Comparison of ENCODE assay signal across 8 cellular contexts in genomic region chr6:28922004-28922840, GRCh38. TPM values are rescaled to one million over a fixed set of nuclear protein-coding genes. Genes with fewer than 3 reads are reported as not detected.
A peak's percentile ranks its signal among the peaks of the same experiment; 100 is the strongest.
DNase-seq lines count a peak whose midpoint lies in the region; ATAC-seq and TF ChIP-seq lines count a peak whose summit lies in the region.

No MANE protein-coding gene starts in this region.

- H3K9ac ChIP-seq in liver (ENCODE audit: low read depth in 1 of 2, low read length in 2 of 2) = peak overlapping the region; percentile 79 to 97
- H3K9ac ChIP-seq in stomach smooth muscle (ENCODE audit: low read length in 2 of 2) = peak overlapping the region; percentile 86

- DNase-seq in Daoy (ENCODE audit: low read depth) (peak; percentile 48), NB4 (ENCODE audit: low read depth) (peak; percentile 65), astrocyte of the spinal cord (ENCODE audit: low read depth, low spot score) (peak; percentile 22), NCI-H526 (lab: John Stamatoyannopoulos, UW) (no peak), NCI-H146 (lab: John Stamatoyannopoulos, UW) (no peak)

- H3K27ac ChIP-seq in liver (ENCODE audit: low read depth in 1 of 2, low read length in 2 of 2) (peak overlapping the region; percentile 96 to 98), stomach smooth muscle (ENCODE audit: low read length) (peak overlapping the region; percentile 82)

- H3K4me1 ChIP-seq in liver (ENCODE audit: control insufficient read depth in 4 of 4, insufficient read depth in 4 of 4, low read length in 3 of 4) = peaks cover 5 to 30% (median 12%) of the 10 kb centered on the region in 4 donors
- peaks cover 13% of the 10 kb centered on the region for H3K4me1 ChIP-seq in stomach smooth muscle (ENCODE audit: control insufficient read depth, insufficient read depth, low read length)

- H3K27me3 ChIP-seq in liver (ENCODE audit: control insufficient read depth in 4 of 4, insufficient read depth in 4 of 4, low read length in 3 of 4) (no peaks in the 10 kb centered on the region), stomach smooth muscle (ENCODE audit: control insufficient read depth in 1 of 2, insufficient read depth in 2 of 2, low read length in 2 of 2) (no peaks in the 10 kb centered on the region)

- peak in 1 of 2 donors; percentile 8 for TF ChIP-seq RAD21 in liver (IDR thresholded peaks at IDR 0.05)

- H3K36me3 ChIP-seq in liver (ENCODE audit: control insufficient read depth in 4 of 4, insufficient read depth in 3 of 4, low read depth in 1 of 4, low read length in 3 of 4) = peaks cover 4 to 32% (median 19%) of the 10 kb centered on the region in 4 donors
- peaks cover 17 to 26% of the 10 kb centered on the region in 2 donors for H3K36me3 ChIP-seq in stomach smooth muscle (ENCODE audit: control insufficient read depth in 2 of 2, insufficient read depth in 2 of 2, low read length in 2 of 2)

- H3K9me3 ChIP-seq in liver (ENCODE audit: control insufficient read depth in 4 of 4, low read length in 3 of 4) (no peaks in the 10 kb centered on the region), stomach smooth muscle (ENCODE audit: control insufficient read depth in 2 of 2, low read length in 2 of 2) (no peaks in the 10 kb centered on the region)

- TF ChIP-seq CTCF in NB4 (IDR thresholded peaks at IDR 0.05; ENCODE audit: low read depth, low read length) (no peak), astrocyte of the spinal cord (IDR thresholded peaks at IDR 0.05; ENCODE audit: low read depth, low read length) (no peak), liver (IDR thresholded peaks at IDR 0.05; ENCODE audit: low read depth, low read length, missing input control) (no peak)

- in situ Hi-C loops in astrocyte of the spinal cord (cut with HindIII; ENCODE audit: low sequenced_read_pairs) = no loop called here

- H3K4me3 ChIP-seq in NB4 (ENCODE audit: low read depth, low read length) (peak overlapping the region; percentile 91), astrocyte of the spinal cord (ENCODE audit: low read depth, low read length) (peak overlapping the region; percentile 89), liver (ENCODE audit: low read depth in 1 of 3, low read length in 3 of 3) (peak overlapping the region; percentile 71 to 93 (median 93)), stomach smooth muscle (ENCODE audit: low read length in 2 of 2) (peak overlapping the region; percentile 93 to 97)

- no peak for TF ChIP-seq POLR2A in NB4 (IDR thresholded peaks at IDR 0.05; ENCODE audit: extremely low read depth, insufficient read length)

- ATAC-seq in HG03045 (IDR thresholded peaks at IDR 0.05; ENCODE audit: unreplicated experiment) = no peak

- 36% methylated on average over 10 of the region's 10 CpGs for WGBS in liver

TF ChIP-seq in liver, 16 proteins besides CTCF, POLR2A, EP300 and RAD21:
- peak; percentile 58 for TF ChIP-seq ZBTB33 (IDR thresholded peaks at IDR 0.05)
- TF ChIP-seq NR2F2 (IDR thresholded peaks at IDR 0.05) = no peak
- TF ChIP-seq GABPA (IDR thresholded peaks at IDR 0.05 in 1 of 2, conservative IDR thresholded peaks at IDR 0.05 in 1 of 2) = no peak
- no peak for TF ChIP-seq HNF4A (conservative IDR thresholded peaks at IDR 0.05)
- peak; percentile 42 to 57 for TF ChIP-seq RXRA (IDR thresholded peaks at IDR 0.05)
- TF ChIP-seq JUND (IDR thresholded peaks at IDR 0.05) = peak; percentile 34 to 87

RNA-seq across cellular contexts. Expression of gene TRIM27, which starts 1.6 kb away (rescaled TPM):
- 114 and 117 TPM in 2 replicates for total RNA-seq in Daoy (2014; rRNA removed; shearing (Covaris generic))
- 10 to 100 TPM; 27.3 to 63.3 TPM for total RNA-seq in liver
- 10 to 100 TPM; 19.6 to 37.7 TPM for polyA plus RNA-seq in liver

Comparison
In these comparisons a context has a peak if more than half of its experiments do, and no peak if none do; other contexts are left out.
1. DNase-seq: peak in Daoy (single experiment), NB4 (single experiment) and astrocyte of the spinal cord (single experiment); none in NCI-H526 (0 of 2) and NCI-H146 (single experiment).
2. Peak in every context shown above with its lines, with median percentiles within 50 percentile points of each other: H3K4me3 ChIP-seq.